12 cellular contexts compared by ENCODE assay signal in the genomic region with DNA sequence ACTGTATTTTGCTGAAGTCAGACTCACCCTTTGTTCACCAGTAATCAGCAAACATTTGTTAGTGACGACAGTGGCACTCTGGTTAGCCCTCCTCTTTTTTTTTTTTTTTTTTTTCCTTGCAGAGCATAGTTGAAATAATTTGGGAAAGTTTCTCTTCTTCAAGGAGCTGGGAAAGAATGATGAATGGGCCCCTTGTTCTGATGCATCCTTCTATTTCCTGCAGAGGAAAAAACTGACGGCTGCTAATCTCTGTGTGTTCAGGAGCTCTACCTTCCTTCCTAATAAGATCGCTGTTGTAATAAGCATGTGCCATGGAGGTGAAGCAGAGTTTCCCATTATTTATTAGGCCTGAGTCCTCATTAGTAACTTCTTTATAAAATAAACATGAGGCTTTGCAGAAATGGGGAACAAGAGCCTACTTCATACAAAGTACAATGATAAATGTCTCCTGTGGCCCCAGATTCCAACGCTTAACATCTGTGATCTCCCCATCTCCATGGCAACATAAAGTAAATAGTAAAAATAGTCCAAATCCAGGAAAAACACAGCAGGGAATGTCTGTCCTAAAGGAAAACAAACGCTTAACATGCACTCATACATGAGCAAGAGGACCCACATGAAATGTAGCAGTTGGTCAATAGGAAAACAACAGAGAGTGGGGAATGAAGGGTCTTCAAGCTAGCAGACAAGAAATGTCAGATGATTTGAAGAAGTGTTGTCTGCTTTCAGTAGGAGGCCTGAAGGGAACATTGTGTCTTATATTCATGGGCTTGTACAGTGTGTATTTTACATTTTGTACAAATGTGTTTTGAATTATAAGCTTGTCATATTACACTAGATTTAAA. TPM values are rescaled to one million over a fixed set of nuclear protein-coding genes. Genes with fewer than 3 reads are reported as not detected.
DNase-seq lines count a peak whose midpoint lies in the region; ATAC-seq and TF ChIP-seq lines count a peak whose summit lies in the region.
"Had no signal": no experiment of that assay in that cellular context is flagged by ENCODE, and none has a peak within 500 bp of the region (broad histone marks: within the 10 kb centered on the region; RNA-seq: fewer than 3 reads in every experiment).

No MANE protein-coding gene starts in this region.

- no peak for TF ChIP-seq POLR2A in spleen (IDR thresholded peaks at IDR 0.05)

- WGBS in spleen, 5 donors: 30 to 40% (median 38%) methylated on average over 5 of the region's 5 CpGs

- H3K27me3 ChIP-seq in dorsolateral prefrontal cortex (no peaks in the 10 kb centered on the region), spleen (replicated peaks in 1 of 7) (no peaks in the 10 kb centered on the region), Caco-2 (replicated peaks; ENCODE audit: control insufficient read depth, insufficient read depth, low read length) (no peaks in the 10 kb centered on the region)

- CTCF ChIA-PET in Caco-2 (lab: Charles Lee): interaction anchor here (1.0 kb wide), 1 partner anchor 10 kb away, joined by 3 read pairs; no protein-coding TSS in a partner anchor

- H3K4me3 ChIP-seq in dorsolateral prefrontal cortex (no peak overlapping the region), spleen (no peak overlapping the region), Caco-2 (ENCODE audit: low read depth, low read length) (no peak overlapping the region)
- H3K4me3 ChIP-seq: PC-9 had no signal

- intact Hi-C loops in dorsolateral prefrontal cortex (cut with DNase I) (no loop called here), spleen (cut with DNase I; ENCODE audit: low total_unique reads) (no loop called here), Caco-2 (cut with micrococcal nuclease; ENCODE audit: unreplicated experiment) (loop anchor here (10.0 kb wide), 1 partner anchor 124 kb away; no protein-coding TSS in a partner anchor)

- TF ChIP-seq CTCF in dorsolateral prefrontal cortex (IDR thresholded peaks at IDR 0.05 in 54 of 56, conservative IDR thresholded peaks at IDR 0.05 in 2 of 56; ENCODE audit: low read depth in 1 of 56, partially characterized antibody in 56 of 56): no peak
- TF ChIP-seq CTCF in spleen (IDR thresholded peaks at IDR 0.05 in 8 of 11, conservative IDR thresholded peaks at IDR 0.05 in 3 of 11): no peak
- TF ChIP-seq CTCF in Caco-2 (IDR thresholded peaks at IDR 0.05; ENCODE audit: insufficient read depth in 1 of 2, low read depth in 1 of 2, low read length in 1 of 2, severe bottlenecking in 1 of 2, unreplicated experiment in 1 of 2): no peak

- H3K27ac ChIP-seq in dorsolateral prefrontal cortex (peak overlapping the region in 55 of 59 donors; percentile 1 to 87 (median 62)), spleen (peak overlapping the region in 7 of 8 donors; percentile 36 to 77 (median 65))
- H3K27ac ChIP-seq: PC-9, WERI-Rb-1 had no signal

- H3K27ac Mint-ChIP-seq in Caco-2 (ENCODE audit: unreplicated experiment): no peak overlapping the region

- H3K9me3 Mint-ChIP-seq in Caco-2 (ENCODE audit: unreplicated experiment): no peaks in the 10 kb centered on the region

- no TSS peak for BruUV-seq in Caco-2 (replicated peaks; lab: Mats Ljungman, UMichigan)

- no peaks in the 10 kb centered on the region for H3K27me3 Mint-ChIP-seq in Caco-2 (ENCODE audit: insufficient read depth, unreplicated experiment)

- H3K36me3 ChIP-seq in spleen (no peaks in the 10 kb centered on the region), Caco-2 (ENCODE audit: control insufficient read depth, insufficient read depth, low read length) (no peaks in the 10 kb centered on the region)
- H3K36me3 ChIP-seq: WERI-Rb-1 had no signal

- no peaks in the 10 kb centered on the region for H3K36me3 Mint-ChIP-seq in Caco-2 (ENCODE audit: insufficient read depth, unreplicated experiment)

- no peak overlapping the region for H3K4me3 Mint-ChIP-seq in Caco-2 (ENCODE audit: unreplicated experiment)

- H3K9me3 ChIP-seq in spleen (no peaks in the 10 kb centered on the region), Caco-2 (no peaks in the 10 kb centered on the region)

- peaks cover 14% of the 10 kb centered on the region for H3K4me1 Mint-ChIP-seq in Caco-2 (ENCODE audit: low read depth, unreplicated experiment)

- H3K4me1 ChIP-seq in spleen (peaks cover 0 to 13% (median 0%) of the 10 kb centered on the region in 6 donors), Caco-2 (0 out of 2 replicates have a peak, but pooled peaks cover 5% of the 10 kb centered on the region)

- peak; percentile 27 for DNase-seq in NCI-H2227 treated with DMSO at 0.1 percent for 48 hours (lab: John Stamatoyannopoulos, UW)
- DNase-seq in dorsolateral prefrontal cortex: no peak
- peak; percentile 83 to 85 for DNase-seq in lung microvascular endothelial cell (ENCODE audit: low read depth in 2 of 2)
- DNase-seq in spleen: no peak
- no peak for DNase-seq in NCI-H1436 treated with DMSO at 0.1 percent for 48 hours (lab: John Stamatoyannopoulos, UW)
- no peak for DNase-seq in D341Med (ENCODE audit: low spot score)
- DNase-seq in Caco-2: no peak
- DNase-seq: activated effector memory CD4-positive, alpha-beta T cell treated with Interleukin-2 at 50 U/mL for 16 hours; NCI-H2029 treated with DMSO at 0.1 percent for 48 hours; PC-9; WERI-Rb-1 had no signal

- no peak for ATAC-seq in GM19397 (IDR thresholded peaks at IDR 0.05; ENCODE audit: unreplicated experiment)

- POLR2A ChIA-PET in Caco-2 (lab: Charles Lee): no interaction called here

RNA-seq across cellular contexts. Expression of gene CALD1, which starts 59.1 kb away (rescaled TPM):
- total RNA-seq in dorsolateral prefrontal cortex (100 to 1,000 TPM in 9 of 120 experiments, 10 to 100 TPM in 111; 35.2 to 155 (median 58.5) TPM), lung microvascular endothelial cell (198 and 235 TPM in 2 replicates), spleen (100 to 1,000 TPM; 146 to 333 (median 291) TPM), Caco-2 (2022) (140 and 155 TPM in 2 replicates)
- polyA plus RNA-seq in spleen: 10 to 100 TPM; 42.4 to 85.3 (median 48.3) TPM

Comparison
In these comparisons a context has a peak if more than half of its experiments do, and no peak if none do; other contexts are left out.
1. DNase-seq: peak in NCI-H2227 treated with DMSO at 0.1 percent for 48 hours (single experiment) and lung microvascular endothelial cell (2 of 2); none in dorsolateral prefrontal cortex (0 of 10), spleen (single experiment), NCI-H1436 treated with DMSO at 0.1 percent for 48 hours (single experiment), D341Med (single experiment) and Caco-2 (0 of 2).